ENCODE assay signal across 16 cellular contexts in genomic region chr12:58081488-58081887, GRCh38.
"Had no signal": no experiment of that assay in that cellular context is flagged by ENCODE, and none has a peak within 500 bp of the region (broad histone marks: within the 10 kb centered on the region; RNA-seq: fewer than 3 reads in every experiment).

No MANE protein-coding gene starts in this region.

- ATAC-seq: activated CD4-positive, CD25-positive, alpha-beta regulatory T cell treated with anti-CD3 and anti-CD28 coated beads, Interleukin-2, amount 50 U/mL, for 24 hours; stimulated activated naive CD8-positive, alpha-beta T cell treated with anti-CD3 and anti-CD28 coated beads, Interleukin-15, Interleukin-2, amounts not matched to agents 100 U/mL and 50 U/mL, for 24 hours had no signal

- H3K4me1 ChIP-seq: parathyroid adenoma, upper lobe of left lung had no signal

- H3K27me3 ChIP-seq: upper lobe of left lung had no signal

- H3K36me3 Mint-ChIP-seq: activated naive CD4-positive, alpha-beta T cell treated with anti-CD3 and anti-CD28 coated beads, Interleukin-2, amount 50 U/mL, for 24 hours; brain had no signal

- H3K36me3 ChIP-seq: upper lobe of left lung had no signal

- H3K4me3 ChIP-seq: upper lobe of left lung had no signal

- H3K4me1 Mint-ChIP-seq: activated naive CD4-positive, alpha-beta T cell treated with anti-CD3 and anti-CD28 coated beads, Interleukin-2, amount 50 U/mL, for 24 hours; naive B cell had no signal

- H3K27ac ChIP-seq: parathyroid adenoma, upper lobe of left lung had no signal

- DNase-seq: activated effector memory CD4-positive, alpha-beta T cell treated with Interleukin-2 at 50 U/mL for 16 hours; activated T-cell treated with anti-CD3 and anti-CD28 coated beads, Interleukin-2, amount 50 U/mL, for 24 hours; amniotic stem cell; cerebellar nuclear complex; dermis blood vessel endothelial cell; glutamatergic neuron; midbrain; naive B cell; stimulated activated CD4-positive, alpha-beta T cell treated with anti-CD3 and anti-CD28 coated beads, Interleukin-4, amount 100 ng/mL, for 1 hour; stimulated activated CD8-positive, alpha-beta memory T cell treated with anti-CD3 and anti-CD28 coated beads, Interleukin-4, amount 100 ng/mL, for 48 hours; stimulated activated naive CD8-positive, alpha-beta T cell treated with anti-CD3 and anti-CD28 coated beads, Interleukin-15, Interleukin-2, amounts not matched to agents 100 U/mL and 50 U/mL, for 24 hours; upper lobe of left lung had no signal

- H3K4me3 Mint-ChIP-seq: activated naive CD4-positive, alpha-beta T cell treated with anti-CD3 and anti-CD28 coated beads, Interleukin-2, amount 50 U/mL, for 24 hours; activated T-cell treated with anti-CD3 and anti-CD28 coated beads, Interleukin-2, amount 50 U/mL, for 24 hours; brain; naive B cell had no signal

- H3K27ac Mint-ChIP-seq: activated naive CD4-positive, alpha-beta T cell treated with anti-CD3 and anti-CD28 coated beads, Interleukin-2, amount 50 U/mL, for 24 hours; activated T-cell treated with anti-CD3 and anti-CD28 coated beads, Interleukin-2, amount 50 U/mL, for 24 hours; brain had no signal

- H3K9me3 Mint-ChIP-seq: activated naive CD4-positive, alpha-beta T cell treated with anti-CD3 and anti-CD28 coated beads, Interleukin-2, amount 50 U/mL, for 24 hours; activated T-cell treated with anti-CD3 and anti-CD28 coated beads, Interleukin-2, amount 50 U/mL, for 24 hours; naive B cell had no signal

- H3K9me3 ChIP-seq: upper lobe of left lung had no signal
